ENCODE assay signal across 23 cellular contexts in genomic region chr2:100252811-100253698, GRCh38.
DNase-seq lines count a peak whose midpoint lies in the region; ATAC-seq and TF ChIP-seq lines count a peak whose summit lies in the region.
"Had no signal": no experiment of that assay in that cellular context is flagged by ENCODE, and none has a peak within 500 bp of the region (broad histone marks: within the 10 kb centered on the region; RNA-seq: fewer than 3 reads in every experiment).

No MANE protein-coding gene starts in this region.

- H4K20me1 ChIP-seq in OCI-LY1 (ENCODE audit: insufficient read depth, low read length) = no peaks in the 10 kb centered on the region

- peak; percentile 87 for DNase-seq in G401 (ENCODE audit: low spot score)
- no peak for DNase-seq in left cardiac atrium
- peak; percentile 67 for DNase-seq in osteocyte (ENCODE audit: extremely low spot score, unreplicated experiment)
- no peak for DNase-seq in activated CD4-positive, alpha-beta memory T cell treated with anti-CD3 and anti-CD28 coated beads, Interleukin-2, amount 10 ng/mL, durations not matched to agents 7 days and 5 days
- no peak for DNase-seq in T-helper 2 cell treated with Interferon-gamma antibody and Interleukin-4, amounts not matched to agents 5 μg/mL and 100 μg/mL, for 36 hours (ENCODE audit: low spot score)
- no peak for DNase-seq in GDM1 (lab: John Stamatoyannopoulos, UW)
- no peak for DNase-seq in endothelial cell (ENCODE audit: low spot score)
- DNase-seq: CD4-positive, alpha-beta memory T cell; DMS53; mucosa of descending colon; NCI-H1092 treated with DMSO at 0.1 percent for 48 hours; NCI-H1930; NCI-H345; psoas muscle; stimulated activated CD4-positive, alpha-beta T cell treated with anti-CD3 and anti-CD28 coated beads, Interleukin-2, amount 100 ng/mL, for 48 hours; stimulated activated naive CD4-positive, alpha-beta T cell treated with Interleukin-2 at 50 U/mL for 16 hours; T-helper 2 cell had no signal

- peak overlapping the region; percentile 51 for H3K27ac ChIP-seq in OCI-LY1 (ENCODE audit: low read depth, low read length, poor library complexity, severe bottlenecking)
- H3K27ac ChIP-seq: coronary artery, psoas muscle, tibial artery had no signal

- CTCF ChIA-PET in activated CD4-positive, alpha-beta memory T cell treated with anti-CD3 and anti-CD28 coated beads, Interleukin-2, amount 10 ng/mL, durations not matched to agents 7 days and 5 days (lab: Charles Lee) = no interaction called here

- H3K4me3 Mint-ChIP-seq in osteocyte (ENCODE audit: unreplicated experiment) = no peak overlapping the region
- no peak overlapping the region for H3K4me3 Mint-ChIP-seq in activated CD4-positive, alpha-beta memory T cell treated with anti-CD3 and anti-CD28 coated beads, Interleukin-2, amount 10 ng/mL, durations not matched to agents 7 days and 5 days
- H3K4me3 Mint-ChIP-seq in T-helper 2 cell treated with Interferon-gamma antibody and Interleukin-4, amounts not matched to agents 5 μg/mL and 100 μg/mL, for 36 hours = no peak overlapping the region
- H3K4me3 Mint-ChIP-seq in endothelial cell (ENCODE audit: unreplicated experiment) = no peak overlapping the region
- H3K4me3 Mint-ChIP-seq: CD4-positive, alpha-beta memory T cell had no signal

- peaks cover 64% of the 10 kb centered on the region for H3K4me1 ChIP-seq in OCI-LY1 (ENCODE audit: insufficient read depth, low read length, severe bottlenecking)

- intact Hi-C loops in left cardiac atrium (cut with DNase I) = no loop called here

- H3K4me1 Mint-ChIP-seq in osteocyte (ENCODE audit: unreplicated experiment) (peaks cover 12% of the 10 kb centered on the region), endothelial cell (ENCODE audit: unreplicated experiment) (no peaks in the 10 kb centered on the region)
- no peaks in the 10 kb centered on the region for H3K4me1 Mint-ChIP-seq in activated CD4-positive, alpha-beta memory T cell treated with anti-CD3 and anti-CD28 coated beads, Interleukin-2, amount 10 ng/mL, durations not matched to agents 7 days and 5 days
- H3K4me1 Mint-ChIP-seq in T-helper 2 cell treated with Interferon-gamma antibody and Interleukin-4, amounts not matched to agents 5 μg/mL and 100 μg/mL, for 36 hours (ENCODE audit: low read depth) = peaks cover 2% of the 10 kb centered on the region
- H3K4me1 Mint-ChIP-seq: CD4-positive, alpha-beta memory T cell had no signal

- TF ChIP-seq CTCF in OCI-LY1 (IDR thresholded peaks at IDR 0.05; ENCODE audit: low read length) (no peak), osteocyte (IDR thresholded peaks at IDR 0.05) (no peak), endothelial cell (IDR thresholded peaks at IDR 0.05; ENCODE audit: unreplicated experiment) (no peak)

- peak; percentile 58 to 61 for ATAC-seq in left cardiac atrium
- ATAC-seq: GM12878, mucosa of descending colon, Panc1, psoas muscle had no signal

- H3K27ac Mint-ChIP-seq in osteocyte (ENCODE audit: unreplicated experiment) (no peak overlapping the region), endothelial cell (ENCODE audit: unreplicated experiment) (no peak overlapping the region)
- no peak overlapping the region for H3K27ac Mint-ChIP-seq in activated CD4-positive, alpha-beta memory T cell treated with anti-CD3 and anti-CD28 coated beads, Interleukin-2, amount 10 ng/mL, durations not matched to agents 7 days and 5 days
- H3K27ac Mint-ChIP-seq in T-helper 2 cell treated with Interferon-gamma antibody and Interleukin-4, amounts not matched to agents 5 μg/mL and 100 μg/mL, for 36 hours = no peak overlapping the region
- H3K27ac Mint-ChIP-seq: CD4-positive, alpha-beta memory T cell had no signal

- POLR2A ChIA-PET in activated CD4-positive, alpha-beta memory T cell treated with anti-CD3 and anti-CD28 coated beads, Interleukin-2, amount 10 ng/mL, durations not matched to agents 7 days and 5 days (lab: Charles Lee) = no interaction called here

- no peaks in the 10 kb centered on the region for H3K79me2 ChIP-seq in OCI-LY1 (ENCODE audit: insufficient read depth, low read length)

- no peaks in the 10 kb centered on the region for H3F3A ChIP-seq in OCI-LY1 (ENCODE audit: insufficient read depth, low read length)

- H3K9ac ChIP-seq in OCI-LY1 (ENCODE audit: low read length) = no peak overlapping the region

- no peaks in the 10 kb centered on the region for H3K9me3 Mint-ChIP-seq in osteocyte (ENCODE audit: unreplicated experiment)
- H3K9me3 Mint-ChIP-seq in activated CD4-positive, alpha-beta memory T cell treated with anti-CD3 and anti-CD28 coated beads, Interleukin-2, amount 10 ng/mL, durations not matched to agents 7 days and 5 days = no peaks in the 10 kb centered on the region
- H3K9me3 Mint-ChIP-seq in T-helper 2 cell treated with Interferon-gamma antibody and Interleukin-4, amounts not matched to agents 5 μg/mL and 100 μg/mL, for 36 hours = no peaks in the 10 kb centered on the region
- no peaks in the 10 kb centered on the region for H3K9me3 Mint-ChIP-seq in endothelial cell (ENCODE audit: unreplicated experiment)
- H3K9me3 Mint-ChIP-seq: CD4-positive, alpha-beta memory T cell had no signal

- H3K4me2 ChIP-seq in OCI-LY1 (ENCODE audit: low read length) = no peak overlapping the region
- H3K4me2 ChIP-seq: smooth muscle cell had no signal

- no peaks in the 10 kb centered on the region for H3K27me3 Mint-ChIP-seq in osteocyte (ENCODE audit: unreplicated experiment)
- peaks cover 2% of the 10 kb centered on the region for H3K27me3 Mint-ChIP-seq in activated CD4-positive, alpha-beta memory T cell treated with anti-CD3 and anti-CD28 coated beads, Interleukin-2, amount 10 ng/mL, durations not matched to agents 7 days and 5 days
- no peaks in the 10 kb centered on the region for H3K27me3 Mint-ChIP-seq in T-helper 2 cell treated with Interferon-gamma antibody and Interleukin-4, amounts not matched to agents 5 μg/mL and 100 μg/mL, for 36 hours (ENCODE audit: low read depth)
- H3K27me3 Mint-ChIP-seq in endothelial cell (ENCODE audit: unreplicated experiment) = no peaks in the 10 kb centered on the region

- 0 out of 2 replicates have a peak, but pooled peaks cover 6% of the 10 kb centered on the region for H3K9me3 ChIP-seq in OCI-LY1 (ENCODE audit: low read length)
- H3K9me3 ChIP-seq: mucosa of descending colon, psoas muscle, tibial artery had no signal

- no peaks in the 10 kb centered on the region; the same call in 1 of the 2 replicates for H3K36me3 ChIP-seq in OCI-LY1 (ENCODE audit: insufficient read depth, low read length)
- H3K36me3 ChIP-seq: tibial artery had no signal

- no peaks in the 10 kb centered on the region for H3K36me3 Mint-ChIP-seq in osteocyte (ENCODE audit: unreplicated experiment)
- H3K36me3 Mint-ChIP-seq in activated CD4-positive, alpha-beta memory T cell treated with anti-CD3 and anti-CD28 coated beads, Interleukin-2, amount 10 ng/mL, durations not matched to agents 7 days and 5 days (ENCODE audit: low read depth) = no peaks in the 10 kb centered on the region
- H3K36me3 Mint-ChIP-seq in T-helper 2 cell treated with Interferon-gamma antibody and Interleukin-4, amounts not matched to agents 5 μg/mL and 100 μg/mL, for 36 hours (ENCODE audit: low read depth) = no peaks in the 10 kb centered on the region
- no peaks in the 10 kb centered on the region for H3K36me3 Mint-ChIP-seq in endothelial cell (ENCODE audit: low read depth, unreplicated experiment)
- H3K36me3 Mint-ChIP-seq: CD4-positive, alpha-beta memory T cell had no signal

- in situ Hi-C loops in G401 (cut with HindIII; ENCODE audit: low sequenced_read_pairs) = no loop called here

- no peak overlapping the region for H3K4me3 ChIP-seq in OCI-LY1 (ENCODE audit: low read depth, low read length, poor library complexity, severe bottlenecking)
- H3K4me3 ChIP-seq: coronary artery, GM12878, mucosa of descending colon, psoas muscle, smooth muscle cell, tibial artery had no signal

- H3K27me3 ChIP-seq in OCI-LY1 (ENCODE audit: insufficient read depth, low read length) = no peaks in the 10 kb centered on the region
- H3K27me3 ChIP-seq: tibial artery had no signal

- no peaks in the 10 kb centered on the region for H3K9me2 ChIP-seq in OCI-LY1 (ENCODE audit: low read depth, low read length)

- H2AFZ ChIP-seq in OCI-LY1 (ENCODE audit: low read length) = no peak overlapping the region

Comparison
In these comparisons a context has a peak if more than half of its experiments do, and no peak if none do; other contexts are left out.
1. DNase-seq: peak in G401 (single experiment) and osteocyte (single experiment); none in left cardiac atrium (single experiment), activated CD4-positive, alpha-beta memory T cell treated with anti-CD3 and anti-CD28 coated beads, Interleukin-2, amount 10 ng/mL, durations not matched to agents 7 days and 5 days (single experiment), T-helper 2 cell treated with Interferon-gamma antibody and Interleukin-4, amounts not matched to agents 5 μg/mL and 100 μg/mL, for 36 hours (single experiment), GDM1 (single experiment) and endothelial cell (single experiment).